8 cellular contexts compared by ENCODE assay signal in genomic region chr10:93893646-93894515, GRCh38. TPM values are rescaled to one million over a fixed set of nuclear protein-coding genes. Genes with fewer than 3 reads are reported as not detected.
DNase-seq lines count a peak whose midpoint lies in the region; TF ChIP-seq lines count a peak whose summit lies in the region.

SLC35G1 (plus strand) TSS chr10:93893978; CDS start chr10:93894034, 56 bp downstream.

- no peak within 1 kb of the TSS for H3T11ph ChIP-seq in H9 (ENCODE audit: low read length)

- H4K91ac ChIP-seq in H9 (ENCODE audit: insufficient read length, low read depth, low read length) = no peak within 1 kb of the TSS

- H3K27ac ChIP-seq in H9 (ENCODE audit: insufficient read length, low read depth, low read length) (no peak within 1 kb of the TSS), right atrium auricular region (peak within 1 kb of the TSS; percentile 77 to 79), vagina (peak within 1 kb of the TSS; percentile 47)

- H3K36me3 ChIP-seq in adipocyte (ENCODE audit: control insufficient read depth, insufficient read depth, low read length, severe bottlenecking) = no peaks in the 10 kb centered on the region
- no peaks in the 10 kb centered on the region for H3K36me3 ChIP-seq in right atrium auricular region
- no peaks in the 10 kb centered on the region for H3K36me3 ChIP-seq in vagina

- H3K9me3 ChIP-seq in H9 (ENCODE audit: control insufficient read depth, low read depth, low read length) (no peaks in the 10 kb centered on the region), adipocyte (ENCODE audit: control insufficient read depth, low read length) (no peaks in the 10 kb centered on the region), right atrium auricular region (no peaks in the 10 kb centered on the region), vagina (no peaks in the 10 kb centered on the region)

- H3K79me2 ChIP-seq in H9 (ENCODE audit: insufficient read depth, low read length) = 0 out of 2 replicates have a peak, but pooled peaks cover 2% of the 10 kb centered on the region

- no peak within 1 kb of the TSS for H3K18ac ChIP-seq in H9 (ENCODE audit: insufficient read length, low read depth, low read length)

- no peak within 1 kb of the TSS; the same call in 1 of the 2 replicates for H2BK15ac ChIP-seq in H9 (ENCODE audit: low read depth, low read length)

- peaks cover 7% of the 10 kb centered on the region for H3K4me1 ChIP-seq in H9 (ENCODE audit: insufficient read depth, low read length)
- H3K4me1 ChIP-seq in adipocyte (ENCODE audit: control insufficient read depth, insufficient read depth, low read length) = peaks cover 21% of the 10 kb centered on the region
- peaks cover 0 to 14% of the 10 kb centered on the region in 2 donors for H3K4me1 ChIP-seq in right atrium auricular region
- H3K4me1 ChIP-seq in vagina = peaks cover 13% of the 10 kb centered on the region

- H4K8ac ChIP-seq in H9 (replicated peaks; ENCODE audit: insufficient read length, low read depth, low read length) = no peak within 1 kb of the TSS

- peak within 1 kb of the TSS; percentile 86 for H3K14ac ChIP-seq in H9 (ENCODE audit: insufficient read depth, low read length)

- H3K79me1 ChIP-seq in H9 (ENCODE audit: insufficient read depth, low read depth, low read length, poor library complexity, severe bottlenecking) = no peaks in the 10 kb centered on the region

- H2BK20ac ChIP-seq in H9 (ENCODE audit: low read depth, low read length, poor library complexity, severe bottlenecking) = no peak within 1 kb of the TSS

- H2BK120ac ChIP-seq in H9 (ENCODE audit: low read depth, low read length, poor library complexity, severe bottlenecking) = no peak within 1 kb of the TSS

- peaks cover 23 to 30% of the 10 kb centered on the region in 2 experiments for H3K4me1 Mint-ChIP-seq in H9

- TF ChIP-seq POLR2A in vagina (IDR thresholded peaks at IDR 0.05) = no peak

- peak within 1 kb of the TSS; percentile 69 for H3K4me3 ChIP-seq in GM08714 (ENCODE audit: low read length)
- H3K4me3 ChIP-seq in adipocyte (ENCODE audit: low read length) = peak within 1 kb of the TSS; percentile 93
- peak within 1 kb of the TSS; percentile 90 to 92 for H3K4me3 ChIP-seq in right atrium auricular region
- peak within 1 kb of the TSS; percentile 67 to 68 for H3K4me3 ChIP-seq in vagina

- intact Hi-C loops in vagina (cut with DNase I) = no loop called here

- H2BK5ac ChIP-seq in H9 (ENCODE audit: insufficient read length, low read length) = no peak within 1 kb of the TSS

- peak within 1 kb of the TSS; percentile 77 to 88 for H3K4me3 Mint-ChIP-seq in H9

- H3K36me3 Mint-ChIP-seq in H9 (ENCODE audit: insufficient read depth in 1 of 3, low read depth in 3 of 3) = peaks cover 0 to 2% (median 1%) of the 10 kb centered on the region in 3 experiments; a peak in 3 of 7 replicates

- H3K56ac ChIP-seq in H9 (ENCODE audit: insufficient read length, low read depth, low read length) = no peak within 1 kb of the TSS

- H2BK12ac ChIP-seq in H9 (ENCODE audit: insufficient read length, low read depth, low read length) = no peak within 1 kb of the TSS

- H3K27me3 Mint-ChIP-seq in H9 (ENCODE audit: low read depth) = peaks cover 64% of the 10 kb centered on the region

- H3K4me2 ChIP-seq in H9 (ENCODE audit: insufficient read depth, insufficient read length, low read length) = peak within 1 kb of the TSS; percentile 81

- no peaks in the 10 kb centered on the region for H4K20me1 ChIP-seq in H9 (ENCODE audit: control insufficient read depth, insufficient read depth, insufficient read length)

- no peak within 1 kb of the TSS for H4K5ac ChIP-seq in H9 (ENCODE audit: insufficient read length, low read depth, low read length)

- no peaks in the 10 kb centered on the region for H3K9me3 Mint-ChIP-seq in H9

- no peak within 1 kb of the TSS for H3K4ac ChIP-seq in H9 (ENCODE audit: low read depth, low read length)

- H3K23ac ChIP-seq in H9 (ENCODE audit: insufficient read length, low read depth, low read length) = no peak within 1 kb of the TSS

- TF ChIP-seq CTCF in H9 (conservative IDR thresholded peaks at IDR 0.05) (no peak), right atrium auricular region (IDR thresholded peaks at IDR 0.05) (no peak), vagina (IDR thresholded peaks at IDR 0.05) (no peak)

- peaks cover 9% of the 10 kb centered on the region; the same call in 1 of the 2 replicates for H3K27me3 ChIP-seq in H9 (ENCODE audit: insufficient read depth, low read length)
- H3K27me3 ChIP-seq in adipocyte (replicated peaks; ENCODE audit: control insufficient read depth, insufficient read depth, low read length) = no peaks in the 10 kb centered on the region
- H3K27me3 ChIP-seq in right atrium auricular region = no peaks in the 10 kb centered on the region
- no peaks in the 10 kb centered on the region for H3K27me3 ChIP-seq in vagina

- DNase-seq in H9 (peak; percentile 81), M059J (ENCODE audit: low read depth) (peak; percentile 63), T follicular helper cell (ENCODE audit: low read depth) (peak; percentile 51), adipocyte (ENCODE audit: low read depth) (peak; percentile 84), right atrium auricular region (ENCODE audit: low spot score) (peak; percentile 65), putamen (ENCODE audit: low spot score) (peak; percentile 65), vagina (ENCODE audit: extremely low spot score in 2 of 2) (no peak)

- no peak within 1 kb of the TSS for H2AK5ac ChIP-seq in H9 (ENCODE audit: insufficient read length, low read length)

- no CpG with 5 or more reads among the region's 82 CpGs for WGBS in H9 (ENCODE audit: extremely low coverage, insufficient read length, low lambda C conversion rate)

- H3K23me2 ChIP-seq in H9 (ENCODE audit: insufficient read length, low read depth, low read length, poor library complexity, severe bottlenecking) = peaks cover 7% of the 10 kb centered on the region

- peak within 1 kb of the TSS; percentile 60 for H3K9ac ChIP-seq in H9 (ENCODE audit: extremely low read depth, insufficient read length, low read length)
- peak within 1 kb of the TSS; percentile 91 for H3K9ac ChIP-seq in adipocyte (ENCODE audit: low read length)

- H2AFZ ChIP-seq in H9 (ENCODE audit: low read length) = no peak within 1 kb of the TSS

- no peak within 1 kb of the TSS for H3K27ac Mint-ChIP-seq in H9

RNA-seq across cellular contexts. Expression of gene SLC35G1, which starts in this region (rescaled TPM):
- 6.1 and 6.3 TPM in 2 replicates for total RNA-seq in H9 (2021)
- 5.1 and 9.1 TPM in 2 replicates for total RNA-seq in M059J (2014; rRNA removed; shearing (Covaris generic))
- total RNA-seq in right atrium auricular region = 1 to 10 TPM; 3.5 to 5.6 TPM
- total RNA-seq in vagina = 3.4 TPM

Comparison
In these comparisons a context has a peak if more than half of its experiments do, and no peak if none do; other contexts are left out.
1. DNase-seq: peak in H9 (single experiment), M059J (single experiment), T follicular helper cell (single experiment), adipocyte (single experiment), right atrium auricular region (single experiment) and putamen (single experiment); none in vagina (0 of 2).
2. Peak in every context shown above with its lines, with median percentiles within 50 percentile points of each other: H3K4me3 ChIP-seq.